3 cellular contexts compared by ENCODE assay signal in genomic region chr19:55352746-55353145, GRCh38.
TF ChIP-seq lines count a peak whose summit lies in the region.

No MANE protein-coding gene starts in this region.

TF ChIP-seq in HCT116, 20 proteins besides CTCF, POLR2A, EP300 and RAD21 (continues in another document):
- TF ChIP-seq TCF7L2 (IDR thresholded peaks at IDR 0.05; ENCODE audit: borderline replicate concordance, extremely low read depth, insufficient read depth, insufficient read length) (no peak), EGR1 (IDR thresholded peaks at IDR 0.05; ENCODE audit: low read depth) (no peak), POLR2AphosphoS5 (IDR thresholded peaks at IDR 0.05; ENCODE audit: low read depth, low read length) (no peak), ZNF274 (IDR thresholded peaks at IDR 0.05; ENCODE audit: low read depth, low read length) (no peak), EZH2 (IDR thresholded peaks at IDR 0.05) (no peak), ELF1 (IDR thresholded peaks at IDR 0.05; ENCODE audit: borderline replicate concordance, low read depth) (no peak), CBX3 (IDR thresholded peaks at IDR 0.05; ENCODE audit: low read depth) (no peak), SRF (IDR thresholded peaks at IDR 0.05; ENCODE audit: low read depth) (no peak), FOSL1 (IDR thresholded peaks at IDR 0.05; ENCODE audit: low read depth) (no peak), SP1 (IDR thresholded peaks at IDR 0.05; ENCODE audit: low read depth) (no peak), ZFX (IDR thresholded peaks at IDR 0.05) (no peak), SIN3A (IDR thresholded peaks at IDR 0.05; ENCODE audit: low read depth) (no peak), ZBTB33 (IDR thresholded peaks at IDR 0.05; ENCODE audit: extremely low read depth, insufficient replicate concordance, low read length) (no peak), JUND (IDR thresholded peaks at IDR 0.05) (no peak), YY1 (IDR thresholded peaks at IDR 0.05; ENCODE audit: extremely low read depth, insufficient replicate concordance, low read depth, low read length) (no peak), EZH2phosphoT487 (IDR thresholded peaks at IDR 0.05; ENCODE audit: borderline replicate concordance) (no peak)
- TF ChIP-seq, protein P1, sequence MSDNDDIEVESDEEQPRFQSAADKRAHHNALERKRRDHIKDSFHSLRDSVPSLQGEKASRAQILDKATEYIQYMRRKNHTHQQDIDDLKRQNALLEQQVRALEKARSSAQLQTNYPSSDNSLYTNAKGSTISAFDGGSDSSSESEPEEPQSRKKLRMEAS (IDR thresholded peaks at IDR 0.05), result no peak
- TF ChIP-seq, protein P2, sequence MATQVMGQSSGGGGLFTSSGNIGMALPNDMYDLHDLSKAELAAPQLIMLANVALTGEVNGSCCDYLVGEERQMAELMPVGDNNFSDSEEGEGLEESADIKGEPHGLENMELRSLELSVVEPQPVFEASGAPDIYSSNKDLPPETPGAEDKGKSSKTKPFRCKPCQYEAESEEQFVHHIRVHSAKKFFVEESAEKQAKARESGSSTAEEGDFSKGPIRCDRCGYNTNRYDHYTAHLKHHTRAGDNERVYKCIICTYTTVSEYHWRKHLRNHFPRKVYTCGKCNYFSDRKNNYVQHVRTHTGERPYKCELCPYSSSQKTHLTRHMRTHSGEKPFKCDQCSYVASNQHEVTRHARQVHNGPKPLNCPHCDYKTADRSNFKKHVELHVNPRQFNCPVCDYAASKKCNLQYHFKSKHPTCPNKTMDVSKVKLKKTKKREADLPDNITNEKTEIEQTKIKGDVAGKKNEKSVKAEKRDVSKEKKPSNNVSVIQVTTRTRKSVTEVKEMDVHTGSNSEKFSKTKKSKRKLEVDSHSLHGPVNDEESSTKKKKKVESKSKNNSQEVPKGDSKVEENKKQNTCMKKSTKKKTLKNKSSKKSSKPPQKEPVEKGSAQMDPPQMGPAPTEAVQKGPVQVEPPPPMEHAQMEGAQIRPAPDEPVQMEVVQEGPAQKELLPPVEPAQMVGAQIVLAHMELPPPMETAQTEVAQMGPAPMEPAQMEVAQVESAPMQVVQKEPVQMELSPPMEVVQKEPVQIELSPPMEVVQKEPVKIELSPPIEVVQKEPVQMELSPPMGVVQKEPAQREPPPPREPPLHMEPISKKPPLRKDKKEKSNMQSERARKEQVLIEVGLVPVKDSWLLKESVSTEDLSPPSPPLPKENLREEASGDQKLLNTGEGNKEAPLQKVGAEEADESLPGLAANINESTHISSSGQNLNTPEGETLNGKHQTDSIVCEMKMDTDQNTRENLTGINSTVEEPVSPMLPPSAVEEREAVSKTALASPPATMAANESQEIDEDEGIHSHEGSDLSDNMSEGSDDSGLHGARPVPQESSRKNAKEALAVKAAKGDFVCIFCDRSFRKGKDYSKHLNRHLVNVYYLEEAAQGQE (IDR thresholded peaks at IDR 0.05; ENCODE audit: low read depth), result no peak

TF ChIP-seq in neural cell, 6 proteins besides CTCF, POLR2A, EP300 and RAD21:
- TF ChIP-seq EZH2 (IDR thresholded peaks at IDR 0.05; ENCODE audit: borderline replicate concordance, insufficient read depth, low read length, poor library complexity, severe bottlenecking), result no peak
- no peak for TF ChIP-seq POLR2AphosphoS5 (IDR thresholded peaks at IDR 0.05)
- TF ChIP-seq, protein P2 (IDR thresholded peaks at IDR 0.05; ENCODE audit: borderline replicate concordance), result no peak
- TF ChIP-seq SMC3 (conservative IDR thresholded peaks at IDR 0.05; ENCODE audit: poor library complexity), result no peak
- no peak for TF ChIP-seq MXI1 (conservative IDR thresholded peaks at IDR 0.05; ENCODE audit: poor library complexity, severe bottlenecking)
- TF ChIP-seq TAF1 (IDR thresholded peaks at IDR 0.05; ENCODE audit: low read depth), result no peak

TF ChIP-seq in SK-N-SH treated with all-trans-retinoic acid at 6 μM for 48 hours, 23 proteins besides CTCF, POLR2A, EP300 and RAD21 (continued from another document):
- no peak for TF ChIP-seq ZFP3 (CRISPR knock-in tag; IDR thresholded peaks at IDR 0.05)
- no peak for TF ChIP-seq ESRRG (CRISPR knock-in tag; IDR thresholded peaks at IDR 0.05)
- TF ChIP-seq CSRNP3 (CRISPR knock-in tag; IDR thresholded peaks at IDR 0.05), result no peak
- TF ChIP-seq POU6F1 (CRISPR knock-in tag; IDR thresholded peaks at IDR 0.05; ENCODE audit: borderline replicate concordance, low read depth), result no peak
- no peak for TF ChIP-seq PPARA (CRISPR knock-in tag; IDR thresholded peaks at IDR 0.05; ENCODE audit: borderline replicate concordance)
- no peak for TF ChIP-seq ZNF8 (CRISPR knock-in tag; IDR thresholded peaks at IDR 0.05)
- TF ChIP-seq ISL1 (CRISPR knock-in tag; IDR thresholded peaks at IDR 0.05), result no peak
- TF ChIP-seq TCF4 (CRISPR knock-in tag; IDR thresholded peaks at IDR 0.05; ENCODE audit: borderline replicate concordance), result no peak
- TF ChIP-seq OSR1 (CRISPR knock-in tag; IDR thresholded peaks at IDR 0.05), result no peak
- no peak for TF ChIP-seq CSDC2 (CRISPR knock-in tag; IDR thresholded peaks at IDR 0.05)
- no peak for TF ChIP-seq ARNTL (CRISPR knock-in tag; IDR thresholded peaks at IDR 0.05; ENCODE audit: borderline replicate concordance, low read depth)
- no peak for TF ChIP-seq ZNF70 (CRISPR knock-in tag; IDR thresholded peaks at IDR 0.05)
- TF ChIP-seq GLIS3 (CRISPR knock-in tag; IDR thresholded peaks at IDR 0.05), result no peak
